8 cellular contexts compared by ENCODE assay signal in genomic region chrX:140091276-140091886, GRCh38.
DNase-seq lines count a peak whose midpoint lies in the region; ATAC-seq and TF ChIP-seq lines count a peak whose summit lies in the region.

No MANE protein-coding gene starts in this region.

- H3K4me3 Mint-ChIP-seq in CD8-positive, alpha-beta memory T cell: peak overlapping the region in 3 of 7 donors; percentile 18 to 70 (median 33)

- H3K4me3 ChIP-seq in choroid plexus epithelial cell (ENCODE audit: low read depth, low read length) (peak overlapping the region; percentile 36), thymus (ENCODE audit: low read length) (peak overlapping the region; percentile 18)
- H3K4me3 ChIP-seq in CD8-positive, alpha-beta memory T cell (ENCODE audit: low read length): no peak overlapping the region

- CTCF ChIA-PET in CD8-positive, alpha-beta memory T cell (lab: Charles Lee): no interaction called here

- H3K27ac ChIP-seq in thymus (ENCODE audit: low read depth): no peak overlapping the region
- no peak overlapping the region for H3K27ac ChIP-seq in CD8-positive, alpha-beta memory T cell (ENCODE audit: low read depth, low read length)

- H3K9me3 Mint-ChIP-seq in CD8-positive, alpha-beta memory T cell: peaks cover 0 to 3% (median 0%) of the 10 kb centered on the region in 5 donors

- no peaks in the 10 kb centered on the region for H3K4me1 ChIP-seq in thymus (ENCODE audit: control insufficient read depth, insufficient read depth, low read length)
- no peaks in the 10 kb centered on the region for H3K4me1 ChIP-seq in CD8-positive, alpha-beta memory T cell (ENCODE audit: insufficient read depth, low read length)

- POLR2A ChIA-PET in CD8-positive, alpha-beta memory T cell (lab: Charles Lee): no interaction called here

- H3K4me1 Mint-ChIP-seq in CD8-positive, alpha-beta memory T cell: peaks cover 0 to 3% (median 0%) of the 10 kb centered on the region in 3 donors

- H3K27me3 Mint-ChIP-seq in CD8-positive, alpha-beta memory T cell: peaks cover 18 to 20% of the 10 kb centered on the region in 2 donors

- no peaks in the 10 kb centered on the region for H3K36me3 ChIP-seq in thymus (ENCODE audit: control insufficient read depth, insufficient read depth)
- H3K36me3 ChIP-seq in CD8-positive, alpha-beta memory T cell (ENCODE audit: insufficient read depth, low read length): no peaks in the 10 kb centered on the region

- WGBS in thymus: 2% methylated on average over 79 of the region's 80 CpGs

- ATAC-seq in GM21717 (IDR thresholded peaks at IDR 0.05; ENCODE audit: unreplicated experiment): no peak

- H3K27ac Mint-ChIP-seq in CD8-positive, alpha-beta memory T cell: no peak overlapping the region

- peak; percentile 45 for DNase-seq in Caki2 (ENCODE audit: low read depth)
- peak; percentile 16 for DNase-seq in H4 (ENCODE audit: low spot score)
- peak; percentile 4 for DNase-seq in T follicular helper cell (ENCODE audit: low read depth)
- no peak for DNase-seq in choroid plexus epithelial cell (ENCODE audit: low read depth)
- peak; percentile 1 for DNase-seq in medulla oblongata (ENCODE audit: extremely low spot score)
- DNase-seq in CD8-positive, alpha-beta memory T cell: no peak

- in situ Hi-C loops in Caki2 (cut with HindIII; ENCODE audit: low pct_unique_long_range_greater_than_20kb, low sequenced_read_pairs): no loop called here

- no peaks in the 10 kb centered on the region for H3K36me3 Mint-ChIP-seq in CD8-positive, alpha-beta memory T cell

- no peak for TF ChIP-seq CTCF in choroid plexus epithelial cell (conservative IDR thresholded peaks at IDR 0.05; ENCODE audit: low read depth, low read length)

- peaks cover 4% of the 10 kb centered on the region for H3K27me3 ChIP-seq in thymus (ENCODE audit: control insufficient read depth, insufficient read depth)
- no peaks in the 10 kb centered on the region for H3K27me3 ChIP-seq in CD8-positive, alpha-beta memory T cell (ENCODE audit: insufficient read depth, low read length, poor library complexity, severe bottlenecking)

- H3K9me3 ChIP-seq in thymus (ENCODE audit: control insufficient read depth): no peaks in the 10 kb centered on the region
- no peaks in the 10 kb centered on the region for H3K9me3 ChIP-seq in CD8-positive, alpha-beta memory T cell (ENCODE audit: low read length)

Comparison
In these comparisons a context has a peak if more than half of its experiments do, and no peak if none do; other contexts are left out.
1. DNase-seq: peak in Caki2 (single experiment), H4 (single experiment), T follicular helper cell (single experiment) and medulla oblongata (single experiment); none in choroid plexus epithelial cell (single experiment) and CD8-positive, alpha-beta memory T cell (0 of 5).